ENCODE assay signal across 14 cellular contexts in genomic region chr11:13010737-13011342, GRCh38. TPM values are rescaled to one million over a fixed set of nuclear protein-coding genes. Genes with fewer than 3 reads are reported as not detected.
A peak's percentile ranks its signal among the peaks of the same experiment; 100 is the strongest.
DNase-seq lines count a peak whose midpoint lies in the region; ATAC-seq and TF ChIP-seq lines count a peak whose summit lies in the region.
"Had no signal": no experiment of that assay in that cellular context is flagged by ENCODE, and none has a peak within 500 bp of the region (broad histone marks: within the 10 kb centered on the region; RNA-seq: fewer than 3 reads in every experiment).

No MANE protein-coding gene starts in this region.

- H3K27ac Mint-ChIP-seq in osteocyte (ENCODE audit: unreplicated experiment): no peak overlapping the region
- H3K27ac Mint-ChIP-seq: activated T-cell treated with anti-CD3 and anti-CD28 coated beads, Interleukin-2, amount 50 U/mL, for 72 hours; effector memory CD8-positive, alpha-beta T cell had no signal

- intact Hi-C loops in transverse colon (cut with DNase I; ENCODE audit: low total_unique reads): no loop called here

- H3K27ac ChIP-seq in SK-N-SH (ENCODE audit: low read depth in 2 of 2, low read length in 1 of 2) (no peak overlapping the region), transverse colon (peak overlapping the region in 1 of 4 donors; percentile 3)
- H3K27ac ChIP-seq: tibial nerve had no signal

- no peak for TF ChIP-seq EP300 in SK-N-SH (IDR thresholded peaks at IDR 0.05; ENCODE audit: borderline replicate concordance in 1 of 2, low read depth in 1 of 2, low read length in 1 of 2)
- no peak for TF ChIP-seq EP300 in transverse colon (IDR thresholded peaks at IDR 0.05; ENCODE audit: low read depth)

- 20% methylated on average over 8 of the region's 35 CpGs for WGBS in SK-N-SH (ENCODE audit: low lambda C conversion rate)
- WGBS in transverse colon (ENCODE audit: low coverage in 1 of 2), 2 donors: 12 to 20% methylated on average over 1 to 30 of the region's 35 CpGs

- CTCF ChIA-PET in SK-N-SH (lab: Yijun Ruan, JAX): interaction anchor here (0.8 to 2.2 kb wide), 5 partner anchors 31 to 722 kb away, joined by 3 to 11 read pairs (median 4); no protein-coding TSS in a partner anchor

- DNase-seq in SK-N-SH: peak; percentile 44
- DNase-seq in medulla oblongata (ENCODE audit: extremely low spot score): peak; percentile 25
- DNase-seq in transverse colon: peak; percentile 13
- DNase-seq in osteocyte (ENCODE audit: extremely low spot score, unreplicated experiment): no peak
- DNase-seq in NCI-H1417 (lab: John Stamatoyannopoulos, UW): no peak
- DNase-seq in NCI-H526 treated with DMSO at 0.1 percent for 48 hours (lab: John Stamatoyannopoulos, UW): no peak
- DNase-seq: activated T-cell treated with anti-CD3 and anti-CD28 coated beads, Interleukin-2, amount 50 U/mL, for 72 hours; effector memory CD8-positive, alpha-beta T cell; NCI-H524 treated with DMSO at 0.1 percent for 48 hours; T1000 had no signal

- no peak overlapping the region for H3K9ac ChIP-seq in SK-N-SH

- peaks cover 7% of the 10 kb centered on the region for H3K4me1 Mint-ChIP-seq in osteocyte (ENCODE audit: unreplicated experiment)

- TF ChIP-seq RAD21 in SK-N-SH (IDR thresholded peaks at IDR 0.05; ENCODE audit: low read length): no peak

- H3K79me2 ChIP-seq in SK-N-SH (ENCODE audit: insufficient read depth): no peaks in the 10 kb centered on the region

- no peak for ATAC-seq in SK-N-SH treated with all-trans-retinoic acid at 6 μM for 48 hours
- ATAC-seq in esophagus mucosa: peak; percentile 19
- ATAC-seq: activated T-cell treated with anti-CD3 and anti-CD28 coated beads, Interleukin-2, amount 50 U/mL, for 72 hours; effector memory CD8-positive, alpha-beta T cell had no signal

- H3F3A ChIP-seq in SK-N-SH (replicated peaks; ENCODE audit: insufficient read depth): no peaks in the 10 kb centered on the region

- H3K4me3 ChIP-seq in SK-N-SH (ENCODE audit: low read depth in 2 of 2, low read length in 1 of 2) (no peak overlapping the region), transverse colon (peak overlapping the region in 2 of 4 donors; percentile 5 to 41)

- H3K36me3 Mint-ChIP-seq in osteocyte (ENCODE audit: unreplicated experiment): no peaks in the 10 kb centered on the region

- H3K4me1 ChIP-seq in SK-N-SH (ENCODE audit: control insufficient read depth in 1 of 2, insufficient read depth in 2 of 2, low read depth in 1 of 2, low read length in 1 of 2) (peaks cover 0 to 8% of the 10 kb centered on the region in 2 experiments; a peak in 1 of 4 replicates), transverse colon (peaks cover 5 to 61% (median 33%) of the 10 kb centered on the region in 4 donors)

- TF ChIP-seq CTCF in SK-N-SH (IDR thresholded peaks at IDR 0.05) (no peak), transverse colon (IDR thresholded peaks at IDR 0.05) (no peak), osteocyte (IDR thresholded peaks at IDR 0.05) (no peak)

- in situ Hi-C loops in transverse colon (cut with MboI; ENCODE audit: low pct_ligation_motif_present in 1 of 4, low pct_unique_long_range_greater_than_20kb in 1 of 4, low sequenced_read_pairs in 3 of 4): no loop called here

- H2AFZ ChIP-seq in SK-N-SH (ENCODE audit: low read depth): no peak overlapping the region

- no peaks in the 10 kb centered on the region for H4K20me1 ChIP-seq in SK-N-SH (ENCODE audit: insufficient read depth)

- no peak overlapping the region for H3K4me3 Mint-ChIP-seq in osteocyte (ENCODE audit: unreplicated experiment)
- H3K4me3 Mint-ChIP-seq: activated T-cell treated with anti-CD3 and anti-CD28 coated beads, Interleukin-2, amount 50 U/mL, for 72 hours; effector memory CD8-positive, alpha-beta T cell had no signal

- H3K9me3 Mint-ChIP-seq in osteocyte (ENCODE audit: unreplicated experiment): peaks cover 3% of the 10 kb centered on the region
- H3K9me3 Mint-ChIP-seq: activated T-cell treated with anti-CD3 and anti-CD28 coated beads, Interleukin-2, amount 50 U/mL, for 72 hours; effector memory CD8-positive, alpha-beta T cell had no signal

- POLR2A ChIA-PET in SK-N-SH (lab: Yijun Ruan, JAX): interaction anchor here (0.6 kb wide), 1 partner anchor 150 kb away, joined by 3 read pairs; no protein-coding TSS in a partner anchor

- TF ChIP-seq POLR2A in transverse colon (IDR thresholded peaks at IDR 0.05): no peak

- H3K36me3 ChIP-seq in SK-N-SH (replicated peaks in 1 of 2; ENCODE audit: control insufficient read depth in 1 of 2, insufficient read depth in 2 of 2, low read length in 1 of 2) (no peaks in the 10 kb centered on the region), transverse colon (no peaks in the 10 kb centered on the region)
- H3K36me3 ChIP-seq: tibial nerve had no signal

- H3K9me2 ChIP-seq in SK-N-SH: no peaks in the 10 kb centered on the region

- H3K4me2 ChIP-seq in SK-N-SH: no peak overlapping the region

- peaks cover 86% of the 10 kb centered on the region for H3K27me3 Mint-ChIP-seq in osteocyte (ENCODE audit: unreplicated experiment)

- H3K27me3 ChIP-seq in SK-N-SH (ENCODE audit: insufficient read depth) (peaks cover 33% of the 10 kb centered on the region), transverse colon (peaks cover 90% of the 10 kb centered on the region)

- H3K9me3 ChIP-seq in SK-N-SH (no peaks in the 10 kb centered on the region), transverse colon (no peaks in the 10 kb centered on the region)
- H3K9me3 ChIP-seq: tibial nerve had no signal

TF ChIP-seq in SK-N-SH, 30 proteins besides CTCF, POLR2A, EP300 and RAD21 (continues in another document):
- TF ChIP-seq POLR2AphosphoS5 (IDR thresholded peaks at IDR 0.05; ENCODE audit: low read depth, low read length): no peak
- no peak for TF ChIP-seq REST (IDR thresholded peaks at IDR 0.05; ENCODE audit: low read depth, low read length)
- TF ChIP-seq SMC3 (IDR thresholded peaks at IDR 0.05; ENCODE audit: low read depth, low read length): no peak
- no peak for TF ChIP-seq MXI1 (IDR thresholded peaks at IDR 0.05; ENCODE audit: low read depth, low read length)
- TF ChIP-seq GABPA (IDR thresholded peaks at IDR 0.05; ENCODE audit: low read depth): no peak
- TF ChIP-seq CHD2 (IDR thresholded peaks at IDR 0.05; ENCODE audit: low read length, partially characterized antibody): no peak

TF ChIP-seq in SK-N-SH treated with all-trans-retinoic acid at 6 μM for 48 hours, 23 proteins besides CTCF, POLR2A, EP300 and RAD21 (continues in another document):
- TF ChIP-seq TCF4 (CRISPR knock-in tag; IDR thresholded peaks at IDR 0.05; ENCODE audit: borderline replicate concordance) (no peak), TOX (CRISPR knock-in tag; IDR thresholded peaks at IDR 0.05; ENCODE audit: borderline replicate concordance) (no peak), POU6F1 (CRISPR knock-in tag; IDR thresholded peaks at IDR 0.05; ENCODE audit: borderline replicate concordance, low read depth) (no peak), ZNF8 (CRISPR knock-in tag; IDR thresholded peaks at IDR 0.05) (no peak), GLIS3 (CRISPR knock-in tag; IDR thresholded peaks at IDR 0.05) (no peak), CSRNP3 (CRISPR knock-in tag; IDR thresholded peaks at IDR 0.05) (no peak), SNAI2 (CRISPR knock-in tag; IDR thresholded peaks at IDR 0.05) (no peak), CSDC2 (CRISPR knock-in tag; IDR thresholded peaks at IDR 0.05) (no peak), PPARA (CRISPR knock-in tag; IDR thresholded peaks at IDR 0.05; ENCODE audit: borderline replicate concordance) (no peak), ZC3H10 (CRISPR knock-in tag; IDR thresholded peaks at IDR 0.05) (no peak), ZNF70 (CRISPR knock-in tag; IDR thresholded peaks at IDR 0.05) (no peak)

RNA-seq across cellular contexts. Expression of gene RASSF10, which starts 1.7 kb away (rescaled TPM):
- polyA plus RNA-seq in SK-N-SH (2012; rRNA removed): not detected in 2 replicates
- not detected in 2 replicates for polyA plus RNA-seq in SK-N-SH (2012; cell fraction: cytosol; rRNA removed)
- polyA plus RNA-seq in SK-N-SH (2012; cell fraction: nucleus; rRNA removed): not detected in 2 replicates
- total RNA-seq in esophagus mucosa (11.3 TPM), transverse colon (under 1 TPM in 1 of 4 donors, not detected in 3; 0.48 TPM), osteocyte (not detected in 2 replicates)
- total RNA-seq: myocyte had no signal

Comparison
In these comparisons a context has a peak if more than half of its experiments do, and no peak if none do; other contexts are left out.
1. DNase-seq: peak in SK-N-SH (single experiment), medulla oblongata (single experiment) and transverse colon (single experiment); none in osteocyte (single experiment), NCI-H1417 (0 of 3) and NCI-H526 treated with DMSO at 0.1 percent for 48 hours (single experiment).